ENCODE assay signal across 31 cellular contexts in genomic region chr11:118259138-118259537, GRCh38. TPM values are rescaled to one million over a fixed set of nuclear protein-coding genes. Genes with fewer than 3 reads are reported as not detected.
DNase-seq lines count a peak whose midpoint lies in the region; ATAC-seq, FAIRE-seq and TF ChIP-seq lines count a peak whose summit lies in the region.
"Had no signal": no experiment of that assay in that cellular context is flagged by ENCODE, and none has a peak within 500 bp of the region (broad histone marks: within the 10 kb centered on the region; RNA-seq: fewer than 3 reads in every experiment).

No MANE protein-coding gene starts in this region.

- no peak overlapping the region for H2AK5ac ChIP-seq in mesendoderm (ENCODE audit: low read length)

- no peaks in the 10 kb centered on the region for H3K79me1 ChIP-seq in mesendoderm (ENCODE audit: low read length)

- H4K8ac ChIP-seq in mesendoderm (ENCODE audit: low read depth, low read length), result no peak overlapping the region

- H3K23ac ChIP-seq in mesendoderm (ENCODE audit: low read length), result no peak overlapping the region

- no peak for ATAC-seq in activated naive CD8-positive, alpha-beta T cell treated with anti-CD3 and anti-CD28 coated beads, Interleukin-2, amount 10 ng/mL, durations not matched to agents 7 days and 5 days (ENCODE audit: low read depth)
- no peak for ATAC-seq in K562
- ATAC-seq in stimulated activated naive B cell treated with anti-CD40 and anti-IgM and Interleukin-4, amounts not matched to agents 10 μg/mL and 1 μg/mL and 100 μg/mL, for 72 hours (replicated peaks), result no peak
- ATAC-seq: GM12878 had no signal

- no peak overlapping the region for H2BK120ac ChIP-seq in mesendoderm (ENCODE audit: low read depth, low read length)

- H3K36me3 ChIP-seq in HEK293 (ENCODE audit: control insufficient read depth in 2 of 2, insufficient read depth in 1 of 2, low read length in 2 of 2) (no peaks in the 10 kb centered on the region), K562 (ENCODE audit: control insufficient read depth, insufficient read depth, low read length) (no peaks in the 10 kb centered on the region), mesendoderm (ENCODE audit: control insufficient read depth, insufficient read depth, low read length) (no peaks in the 10 kb centered on the region)
- H3K36me3 ChIP-seq: BE2C, BLaER1 had no signal

- peaks cover 46% of the 10 kb centered on the region for H3K4me1 Mint-ChIP-seq in activated naive CD8-positive, alpha-beta T cell treated with anti-CD3 and anti-CD28 coated beads, Interleukin-2, amount 10 ng/mL, durations not matched to agents 7 days and 5 days
- peaks cover 51% of the 10 kb centered on the region for H3K4me1 Mint-ChIP-seq in activated naive CD8-positive, alpha-beta T cell treated with anti-CD3 and anti-CD28 coated beads for 36 hours
- H3K4me1 Mint-ChIP-seq in stimulated activated naive B cell treated with anti-CD40 and anti-IgM and Interleukin-4, amounts not matched to agents 10 μg/mL and 1 μg/mL and 100 μg/mL, for 72 hours, result peaks cover 16 to 26% of the 10 kb centered on the region in 2 donors

- CTCF ChIA-PET in HEK293 (lab: Yijun Ruan, JAX) (interaction anchor here (0.6 to 1.2 kb wide), 4 partner anchors 15 to 158 kb away, joined by 3 to 5 read pairs (median 3); no protein-coding TSS in a partner anchor), K562 (lab: Yijun Ruan, JAX; ENCODE audit: low intra/inter-chr PET ratio) (no interaction called here)

- no peak for TF ChIP-seq RAD21 in K562 (CRISPR knock-in tag; conservative IDR thresholded peaks at IDR 0.05 in 1 of 2, IDR thresholded peaks at IDR 0.05 in 1 of 2)

- POLR2A ChIA-PET in activated naive CD8-positive, alpha-beta T cell treated with anti-CD3 and anti-CD28 coated beads, Interleukin-2, amount 10 ng/mL, durations not matched to agents 7 days and 5 days (lab: Charles Lee), result interaction anchor here (0.8 to 1.1 kb wide), 2 partner anchors 35 to 57 kb away, joined by 3 to 4 read pairs; partner anchors contain the start of gene JAML
- POLR2A ChIA-PET in HEK293 (lab: Yijun Ruan, JAX), result no interaction called here
- POLR2A ChIA-PET in K562 (lab: Yijun Ruan, JAX), result no interaction called here

- in situ Hi-C loops in K562 (cut with MboI), result no loop called here

- no peak overlapping the region for H3K27ac ChIP-seq in HEK293 (ENCODE audit: extremely low read depth, low read depth, low read length)
- no peak overlapping the region for H3K27ac ChIP-seq in K562 (ENCODE audit: extremely low read depth, low read depth, low read length)
- H3K27ac ChIP-seq in mesendoderm (ENCODE audit: low read depth, low read length), result no peak overlapping the region
- H3K27ac ChIP-seq: BLaER1 had no signal

- H3K27me3 Mint-ChIP-seq in activated naive CD8-positive, alpha-beta T cell treated with anti-CD3 and anti-CD28 coated beads, Interleukin-2, amount 10 ng/mL, durations not matched to agents 7 days and 5 days, result no peaks in the 10 kb centered on the region
- H3K27me3 Mint-ChIP-seq in activated naive CD8-positive, alpha-beta T cell treated with anti-CD3 and anti-CD28 coated beads for 36 hours, result no peaks in the 10 kb centered on the region
- H3K27me3 Mint-ChIP-seq in stimulated activated naive B cell treated with anti-CD40 and anti-IgM and Interleukin-4, amounts not matched to agents 10 μg/mL and 1 μg/mL and 100 μg/mL, for 72 hours, result peaks cover 18 to 27% of the 10 kb centered on the region in 2 donors
- H3K27me3 Mint-ChIP-seq: CD4-positive, alpha-beta memory T cell had no signal

- no peak overlapping the region for H3K4ac ChIP-seq in mesendoderm (ENCODE audit: low read depth, low read length)

- no peak overlapping the region for H3K18ac ChIP-seq in mesendoderm (ENCODE audit: low read length)

- H3K36me3 Mint-ChIP-seq in activated naive CD8-positive, alpha-beta T cell treated with anti-CD3 and anti-CD28 coated beads, Interleukin-2, amount 10 ng/mL, durations not matched to agents 7 days and 5 days, result peaks cover 47% of the 10 kb centered on the region
- H3K36me3 Mint-ChIP-seq in activated naive CD8-positive, alpha-beta T cell treated with anti-CD3 and anti-CD28 coated beads for 36 hours, result peaks cover 68% of the 10 kb centered on the region
- H3K36me3 Mint-ChIP-seq in stimulated activated naive B cell treated with anti-CD40 and anti-IgM and Interleukin-4, amounts not matched to agents 10 μg/mL and 1 μg/mL and 100 μg/mL, for 72 hours, result peaks cover 43 to 53% of the 10 kb centered on the region in 2 donors
- H3K36me3 Mint-ChIP-seq: CD4-positive, alpha-beta memory T cell had no signal

- no peak for DNase-seq in activated naive CD8-positive, alpha-beta T cell treated with anti-CD3 and anti-CD28 coated beads, Interleukin-2, amount 10 ng/mL, durations not matched to agents 7 days and 5 days
- DNase-seq in activated naive CD8-positive, alpha-beta T cell treated with anti-CD3 and anti-CD28 coated beads for 36 hours, result no peak
- DNase-seq in K562 (ENCODE audit: extremely low read depth in 1 of 4, low spot score in 3 of 4) (no peak), activated gamma-delta T cell treated with Interleukin-2 at 50 U/mL for 16 hours (no peak), mesendoderm (no peak)
- DNase-seq in stimulated activated naive B cell treated with anti-CD40 and anti-IgM and Interleukin-4, amounts not matched to agents 10 μg/mL and 1 μg/mL and 100 μg/mL, for 72 hours, result no peak
- no peak for DNase-seq in stimulated activated CD4-positive, alpha-beta T cell treated with anti-CD3 and anti-CD28 coated beads, Interleukin-15, amount 100 ng/mL, for 24 hours
- DNase-seq: 8988T; ACHN; BE2C; C1 segment of cervical spinal cord; CD4-positive, alpha-beta memory T cell; CD8-positive, alpha-beta memory T cell; COR-L47; DMS 273 treated with DMSO at 0.1 percent for 48 hours; DMS153; DMS79; EL; GDM1 had no signal

- no peaks in the 10 kb centered on the region for H3K9me1 ChIP-seq in K562 (ENCODE audit: control insufficient read depth, insufficient read depth, low read length)

- H3K79me2 ChIP-seq in K562 (ENCODE audit: control insufficient read depth, insufficient read depth, low read length) (no peaks in the 10 kb centered on the region), mesendoderm (ENCODE audit: control insufficient read depth, insufficient read depth, low read length) (no peaks in the 10 kb centered on the region)

- H3K9ac ChIP-seq in K562 (ENCODE audit: insufficient read depth in 1 of 2, low read depth in 2 of 2, low read length in 2 of 2), result no peak overlapping the region
- H3K9ac ChIP-seq in mesendoderm (ENCODE audit: low read length), result no peak overlapping the region
- H3K9ac ChIP-seq: BLaER1 had no signal

- no peak overlapping the region for H4K5ac ChIP-seq in mesendoderm (ENCODE audit: low read length)

- H2BK5ac ChIP-seq in mesendoderm (ENCODE audit: low read length), result no peak overlapping the region

- H3K4me1 ChIP-seq in HEK293 (ENCODE audit: control insufficient read depth, insufficient read depth, low read length) (no peaks in the 10 kb centered on the region), K562 (replicated peaks in 1 of 2; ENCODE audit: control insufficient read depth in 2 of 2, insufficient read depth in 2 of 2, low read length in 2 of 2) (no peaks in the 10 kb centered on the region), mesendoderm (ENCODE audit: control insufficient read depth, low read depth, low read length) (peaks cover 2% of the 10 kb centered on the region)
- H3K4me1 ChIP-seq: BE2C, BLaER1 had no signal

- intact Hi-C loops in K562 (cut with micrococcal nuclease), result loop anchor here (5.0 kb wide), 1 partner anchor 57 kb away; no protein-coding TSS in a partner anchor

- H3K4me2 ChIP-seq in K562 (ENCODE audit: insufficient read depth, low read length) (no peak overlapping the region), mesendoderm (ENCODE audit: low read length) (no peak overlapping the region)
- H3K4me2 ChIP-seq: BLaER1 had no signal

- no peaks in the 10 kb centered on the region for H4K20me1 ChIP-seq in K562 (replicated peaks; ENCODE audit: control insufficient read depth, insufficient read depth, low read length)
- H4K20me1 ChIP-seq: BLaER1 had no signal

- no peak for TF ChIP-seq POLR2A in K562 (conservative IDR thresholded peaks at IDR 0.05)

- peaks cover 18 to 20% of the 10 kb centered on the region in 2 experiments for H3K27me3 ChIP-seq in K562 (ENCODE audit: control insufficient read depth in 2 of 2, insufficient read depth in 2 of 2, low read length in 2 of 2)
- no peaks in the 10 kb centered on the region for H3K27me3 ChIP-seq in mesendoderm (ENCODE audit: insufficient read depth, low read length, poor library complexity)

- FAIRE-seq in K562 (lab: Jason Lieb, UNC), result no peak
- FAIRE-seq: A204.1, GM12878, GM12892, GM18507 had no signal

- WGBS in K562 (ENCODE audit: insufficient coverage, low coverage, missing lambda C conversion rate), result 91% methylated on average over 1 of the region's 1 CpG
- WGBS in mesendoderm (ENCODE audit: extremely low coverage, insufficient coverage, low lambda C conversion rate), result no CpG with 5 or more reads among the region's 1 CpG

- H3K9me3 Mint-ChIP-seq in activated naive CD8-positive, alpha-beta T cell treated with anti-CD3 and anti-CD28 coated beads, Interleukin-2, amount 10 ng/mL, durations not matched to agents 7 days and 5 days, result no peaks in the 10 kb centered on the region
- peaks cover 3% of the 10 kb centered on the region for H3K9me3 Mint-ChIP-seq in activated naive CD8-positive, alpha-beta T cell treated with anti-CD3 and anti-CD28 coated beads for 36 hours
- peaks cover 0 to 3% of the 10 kb centered on the region in 2 donors for H3K9me3 Mint-ChIP-seq in stimulated activated naive B cell treated with anti-CD40 and anti-IgM and Interleukin-4, amounts not matched to agents 10 μg/mL and 1 μg/mL and 100 μg/mL, for 72 hours
- H3K9me3 Mint-ChIP-seq: CD4-positive, CD25-positive, alpha-beta regulatory T cell; CD8-positive, alpha-beta memory T cell had no signal

- no peak overlapping the region for H3K4me3 Mint-ChIP-seq in activated naive CD8-positive, alpha-beta T cell treated with anti-CD3 and anti-CD28 coated beads, Interleukin-2, amount 10 ng/mL, durations not matched to agents 7 days and 5 days
- H3K4me3 Mint-ChIP-seq in activated naive CD8-positive, alpha-beta T cell treated with anti-CD3 and anti-CD28 coated beads for 36 hours, result no peak overlapping the region
- no peak overlapping the region for H3K4me3 Mint-ChIP-seq in stimulated activated naive B cell treated with anti-CD40 and anti-IgM and Interleukin-4, amounts not matched to agents 10 μg/mL and 1 μg/mL and 100 μg/mL, for 72 hours
- H3K4me3 Mint-ChIP-seq: CD14-positive monocyte; CD4-positive, alpha-beta memory T cell; CD8-positive, alpha-beta memory T cell had no signal

- TF ChIP-seq CTCF in HEK293 (tag by site-specific recombination; IDR thresholded peaks at IDR 0.05) (no peak), K562 (IDR thresholded peaks at IDR 0.05 in 2 of 3, conservative IDR thresholded peaks at IDR 0.05 in 1 of 3; ENCODE audit: insufficient read depth in 2 of 3, low read depth in 1 of 3, low read length in 3 of 3) (no peak)

- H3K4me3 ChIP-seq in HEK293 (ENCODE audit: low read depth, low read length), result no peak overlapping the region
- no peak overlapping the region for H3K4me3 ChIP-seq in K562
- no peak overlapping the region for H3K4me3 ChIP-seq in mesendoderm (ENCODE audit: low read length)
- H3K4me3 ChIP-seq: BLaER1, GM12878 had no signal

- H2BK15ac ChIP-seq in mesendoderm (replicated peaks; ENCODE audit: low read depth), result no peak overlapping the region

- no peak overlapping the region for H2AFZ ChIP-seq in K562 (ENCODE audit: low read depth, low read length)

- peak overlapping the region; percentile 24 for H3K27ac Mint-ChIP-seq in activated naive CD8-positive, alpha-beta T cell treated with anti-CD3 and anti-CD28 coated beads, Interleukin-2, amount 10 ng/mL, durations not matched to agents 7 days and 5 days
- H3K27ac Mint-ChIP-seq in activated naive CD8-positive, alpha-beta T cell treated with anti-CD3 and anti-CD28 coated beads for 36 hours, result no peak overlapping the region
- H3K27ac Mint-ChIP-seq in stimulated activated naive B cell treated with anti-CD40 and anti-IgM and Interleukin-4, amounts not matched to agents 10 μg/mL and 1 μg/mL and 100 μg/mL, for 72 hours, result peak overlapping the region; percentile 5
- H3K27ac Mint-ChIP-seq: CD14-positive monocyte; CD4-positive, CD25-positive, alpha-beta regulatory T cell had no signal

- TF ChIP-seq EP300 in K562 (IDR thresholded peaks at IDR 0.05; ENCODE audit: low read length), result no peak

- H3K56ac ChIP-seq in mesendoderm (ENCODE audit: low read length), result no peak overlapping the region

- no TSS peak for BruUV-seq in K562 (replicated peaks; lab: Mats Ljungman, UMichigan)

- H3K9me3 ChIP-seq in HEK293 (ENCODE audit: control insufficient read depth, insufficient read depth, low read depth, low read length) (no peaks in the 10 kb centered on the region), K562 (replicated peaks; ENCODE audit: control insufficient read depth, insufficient read depth, low read depth, low read length) (0 out of 2 replicates have a peak, but pooled peaks cover 2% of the 10 kb centered on the region)
- H3K9me3 ChIP-seq: BE2C, BLaER1 had no signal

RNA-seq across cellular contexts. Expression of gene MPZL2, which starts 5.0 kb away (rescaled TPM):
- total RNA-seq in activated naive CD8-positive, alpha-beta T cell treated with anti-CD3 and anti-CD28 coated beads, Interleukin-2, amount 10 ng/mL, durations not matched to agents 7 days and 5 days, result 1 to 10 TPM; 8.2 to 9.2 TPM
- 10 to 100 TPM; 18.8 to 20.1 TPM for total RNA-seq in activated naive CD8-positive, alpha-beta T cell treated with anti-CD3 and anti-CD28 coated beads for 36 hours
- not detected in 2 replicates for total RNA-seq in K562 (2011; cell fraction: chromatin; rRNA removed; ENCODE audit: low replicate concordance)
- total RNA-seq in K562 (2011; cell fraction: nucleolus; rRNA removed), result not detected in 2 replicates
- not detected in 2 replicates for total RNA-seq in K562 (2011; cell fraction: nucleoplasm; rRNA removed)
- total RNA-seq in K562 (2014; rRNA removed) (0.08 TPM in 1 of 2 replicates, not detected in the other), K562 (2014; rRNA removed; fragmentation: Illumina TruSeq; extraction: Trizol) (0.16 TPM in 1 of 2 replicates, not detected in the other), K562 (2015; rRNA removed; fragmentation: Illumina TruSeq; extraction: Trizol) (0.18 and 0.19 TPM in 2 replicates), K562 (2021) (0.09 and 0.29 TPM in 2 replicates)
- polyA plus RNA-seq in K562 (2011; rRNA removed) (0.17 and 0.38 TPM in 2 replicates), K562 (2014; fragmentation: Illumina TruSeq; extraction: Trizol) (0.27 and 0.32 TPM in 2 replicates), K562 (2014; fragmentation: Nextera tagmentation; extraction: Ambion mirVana) (under 1 TPM; 0.14 to 0.28 TPM), K562 (2014; rRNA removed) (0.16 and 0.21 TPM in 2 replicates)
- 0.07 and 0.38 TPM in 2 replicates for polyA plus RNA-seq in K562 (2011; cell fraction: cytosol; rRNA removed)
- polyA plus RNA-seq in K562 (2011; cell fraction: nucleus; rRNA removed), result 0.50 and 0.69 TPM in 2 replicates
- 0.23 and 0.28 TPM in 2 replicates for polyA plus RNA-seq in K562 (2012)
- 0.07 and 0.60 TPM in 2 replicates for polyA minus RNA-seq in K562 (2011; rRNA and poly(A)+ RNA removed)
- polyA minus RNA-seq in K562 (2011; cell fraction: cytosol; rRNA and poly(A)+ RNA removed), result not detected in 2 replicates
- 0.56 TPM in 1 of 2 replicates, not detected in the other for polyA minus RNA-seq in K562 (2011; cell fraction: nucleus; rRNA and poly(A)+ RNA removed)
- 1.6 TPM for polyA plus RNA-seq in mesendoderm (2013, experiment 1 of 2)
- polyA plus RNA-seq in mesendoderm (2013, experiment 2 of 2), result 1.3 TPM
- total RNA-seq: A673, G401 had no signal
- polyA plus RNA-seq: AG04450 had no signal

RNA-seq across cellular contexts. Expression of gene MPZL3, which starts 7.0 kb away (rescaled TPM):
- 10 to 100 TPM; 24.5 to 29.8 TPM for total RNA-seq in activated naive CD8-positive, alpha-beta T cell treated with anti-CD3 and anti-CD28 coated beads, Interleukin-2, amount 10 ng/mL, durations not matched to agents 7 days and 5 days
- total RNA-seq in activated naive CD8-positive, alpha-beta T cell treated with anti-CD3 and anti-CD28 coated beads for 36 hours, result 10 to 100 TPM; 49.1 to 50.7 TPM
- total RNA-seq in K562 (2011; cell fraction: chromatin; rRNA removed; ENCODE audit: low replicate concordance), result 0.74 and 1.2 TPM in 2 replicates
- 0.53 and 1.2 TPM in 2 replicates for total RNA-seq in K562 (2011; cell fraction: nucleolus; rRNA removed)
- total RNA-seq in K562 (2011; cell fraction: nucleoplasm; rRNA removed), result 1.4 and 2.1 TPM in 2 replicates
- 1.2 and 1.3 TPM in 2 replicates for total RNA-seq in K562 (2014; rRNA removed)
- 2.5 and 2.9 TPM in 2 replicates for total RNA-seq in K562 (2014; rRNA removed; fragmentation: Illumina TruSeq; extraction: Trizol)
- total RNA-seq in K562 (2015; rRNA removed; fragmentation: Illumina TruSeq; extraction: Trizol), result 1.7 and 1.9 TPM in 2 replicates
- total RNA-seq in K562 (2021), result 1.8 and 2.1 TPM in 2 replicates
- 1.5 and 3.3 TPM in 2 replicates for polyA plus RNA-seq in K562 (2011; rRNA removed)
- polyA plus RNA-seq in K562 (2011; cell fraction: cytosol; rRNA removed), result 0.42 and 2.3 TPM in 2 replicates
- 0.58 and 1.9 TPM in 2 replicates for polyA plus RNA-seq in K562 (2011; cell fraction: nucleus; rRNA removed)
- polyA plus RNA-seq in K562 (2012), result 2.0 and 3.8 TPM in 2 replicates
- 1.5 TPM in 2 replicates for polyA plus RNA-seq in K562 (2014; fragmentation: Illumina TruSeq; extraction: Trizol)
- polyA plus RNA-seq in K562 (2014; fragmentation: Nextera tagmentation; extraction: Ambion mirVana), result 1 to 10 TPM; 1.6 to 2.9 TPM
- 0.97 and 1.1 TPM in 2 replicates for polyA plus RNA-seq in K562 (2014; rRNA removed)
- polyA minus RNA-seq in K562 (2011; rRNA and poly(A)+ RNA removed), result 3.3 and 8.2 TPM in 2 replicates
- 1.3 and 2.1 TPM in 2 replicates for polyA minus RNA-seq in K562 (2011; cell fraction: cytosol; rRNA and poly(A)+ RNA removed)
- polyA minus RNA-seq in K562 (2011; cell fraction: nucleus; rRNA and poly(A)+ RNA removed), result 0.13 and 0.89 TPM in 2 replicates
- 1.9 TPM for polyA plus RNA-seq in mesendoderm (2013, experiment 1 of 2)
- 2.0 TPM for polyA plus RNA-seq in mesendoderm (2013, experiment 2 of 2)
- total RNA-seq: G401 had no signal

RNA-seq across cellular contexts. Expression of gene JAML, which starts 34.3 kb away (rescaled TPM):
- total RNA-seq in activated naive CD8-positive, alpha-beta T cell treated with anti-CD3 and anti-CD28 coated beads, Interleukin-2, amount 10 ng/mL, durations not matched to agents 7 days and 5 days, result 100 to 1,000 TPM; 181 to 189 TPM
- 100 to 1,000 TPM; 148 to 150 TPM for total RNA-seq in activated naive CD8-positive, alpha-beta T cell treated with anti-CD3 and anti-CD28 coated beads for 36 hours
- not detected in 2 replicates for total RNA-seq in K562 (2011; cell fraction: chromatin; rRNA removed; ENCODE audit: low replicate concordance)
- not detected in 2 replicates for total RNA-seq in K562 (2011; cell fraction: nucleolus; rRNA removed)
- total RNA-seq in K562 (2011; cell fraction: nucleoplasm; rRNA removed), result not detected in 2 replicates
- total RNA-seq in K562 (2014; rRNA removed) (0.05 and 0.08 TPM in 2 replicates), K562 (2014; rRNA removed; fragmentation: Illumina TruSeq; extraction: Trizol) (not detected in 2 replicates), K562 (2015; rRNA removed; fragmentation: Illumina TruSeq; extraction: Trizol) (0.19 TPM in 1 of 2 replicates, not detected in the other), K562 (2021) (0.22 and 0.47 TPM in 2 replicates)
- polyA plus RNA-seq in K562 (2011; rRNA removed) (0.08 TPM in 1 of 2 replicates, not detected in the other), K562 (2014; fragmentation: Illumina TruSeq; extraction: Trizol) (0.09 and 0.12 TPM in 2 replicates), K562 (2014; fragmentation: Nextera tagmentation; extraction: Ambion mirVana) (under 1 TPM in 1 of 2 experiments, not detected in 1; 0.27 TPM), K562 (2014; rRNA removed) (0.32 TPM in 1 of 2 replicates, not detected in the other)
- 0.12 TPM in 1 of 2 replicates, not detected in the other for polyA plus RNA-seq in K562 (2011; cell fraction: cytosol; rRNA removed)
- 0.09 and 0.35 TPM in 2 replicates for polyA plus RNA-seq in K562 (2011; cell fraction: nucleus; rRNA removed)
- polyA plus RNA-seq in K562 (2012), result 0.25 and 0.39 TPM in 2 replicates
- not detected in 2 replicates for polyA minus RNA-seq in K562 (2011; rRNA and poly(A)+ RNA removed)
- polyA minus RNA-seq in K562 (2011; cell fraction: cytosol; rRNA and poly(A)+ RNA removed), result not detected in 2 replicates
- under 0.01 TPM in 1 of 2 replicates, not detected in the other for polyA minus RNA-seq in K562 (2011; cell fraction: nucleus; rRNA and poly(A)+ RNA removed)
- polyA plus RNA-seq in mesendoderm (2013, experiment 1 of 2), result 0.14 TPM
- polyA plus RNA-seq in mesendoderm (2013, experiment 2 of 2), result 0.20 TPM
- total RNA-seq: A673, Daoy, G401 had no signal
- polyA plus RNA-seq: AG04450 had no signal

RNA-seq across cellular contexts. Expression of gene CD3E, which starts 45.4 kb away (rescaled TPM):
- total RNA-seq in activated naive CD8-positive, alpha-beta T cell treated with anti-CD3 and anti-CD28 coated beads, Interleukin-2, amount 10 ng/mL, durations not matched to agents 7 days and 5 days, result 100 to 1,000 TPM; 607 to 630 TPM
- total RNA-seq in activated naive CD8-positive, alpha-beta T cell treated with anti-CD3 and anti-CD28 coated beads for 36 hours, result 100 to 1,000 TPM; 364 TPM
- total RNA-seq in K562 (2011; cell fraction: chromatin; rRNA removed; ENCODE audit: low replicate concordance), result 0.25 TPM in 1 of 2 replicates, not detected in the other
- total RNA-seq in K562 (2011; cell fraction: nucleolus; rRNA removed), result 0.17 TPM in 1 of 2 replicates, not detected in the other
- total RNA-seq in K562 (2011; cell fraction: nucleoplasm; rRNA removed), result not detected in 2 replicates
- total RNA-seq in K562 (2014; rRNA removed), result not detected in 2 replicates
- total RNA-seq in K562 (2014; rRNA removed; fragmentation: Illumina TruSeq; extraction: Trizol), result not detected in 2 replicates
- 0.11 TPM in 1 of 2 replicates, not detected in the other for total RNA-seq in K562 (2015; rRNA removed; fragmentation: Illumina TruSeq; extraction: Trizol)
- total RNA-seq in K562 (2021), result 0.62 and 1.1 TPM in 2 replicates
- 0.07 and 0.11 TPM in 2 replicates for polyA plus RNA-seq in K562 (2011; rRNA removed)
- 0.12 and 0.21 TPM in 2 replicates for polyA plus RNA-seq in K562 (2011; cell fraction: cytosol; rRNA removed)
- 0.10 TPM in 1 of 2 replicates, not detected in the other for polyA plus RNA-seq in K562 (2011; cell fraction: nucleus; rRNA removed)
- polyA plus RNA-seq in K562 (2012), result 0.35 and 1.8 TPM in 2 replicates
- polyA plus RNA-seq in K562 (2014; fragmentation: Illumina TruSeq; extraction: Trizol), result 0.25 and 0.36 TPM in 2 replicates
- not detected for polyA plus RNA-seq in K562 (2014; fragmentation: Nextera tagmentation; extraction: Ambion mirVana)
- polyA plus RNA-seq in K562 (2014; rRNA removed), result 0.13 TPM in 1 of 2 replicates, not detected in the other
- polyA minus RNA-seq in K562 (2011; rRNA and poly(A)+ RNA removed), result 0.14 TPM in 1 of 2 replicates, not detected in the other
- polyA minus RNA-seq in K562 (2011; cell fraction: cytosol; rRNA and poly(A)+ RNA removed), result not detected in 2 replicates
- not detected in 2 replicates for polyA minus RNA-seq in K562 (2011; cell fraction: nucleus; rRNA and poly(A)+ RNA removed)
- 0.08 TPM for polyA plus RNA-seq in mesendoderm (2013, experiment 1 of 2)
- polyA plus RNA-seq in mesendoderm (2013, experiment 2 of 2), result 0.08 TPM
- total RNA-seq: A673, Daoy, G401 had no signal
- polyA plus RNA-seq: AG04450 had no signal

Comparison
In these comparisons a context has a peak if more than half of its experiments do, and no peak if none do; other contexts are left out.
1. RNA of gene MPZL2, which starts 5.0 kb away (total RNA-seq): 18.8 to 20.1 TPM in activated naive CD8-positive, alpha-beta T cell treated with anti-CD3 and anti-CD28 coated beads for 36 hours and 8.2 to 9.2 TPM in activated naive CD8-positive, alpha-beta T cell treated with anti-CD3 and anti-CD28 coated beads, Interleukin-2, amount 10 ng/mL, durations not matched to agents 7 days and 5 days; 0.08 to 0.29 TPM in K562; every median in the first group is over 4 times any median in the second.
2. RNA of gene MPZL3, which starts 7.0 kb away (total RNA-seq): 49.1 to 50.7 TPM in activated naive CD8-positive, alpha-beta T cell treated with anti-CD3 and anti-CD28 coated beads for 36 hours and 24.5 to 29.8 TPM in activated naive CD8-positive, alpha-beta T cell treated with anti-CD3 and anti-CD28 coated beads, Interleukin-2, amount 10 ng/mL, durations not matched to agents 7 days and 5 days; 0.53 to 2.9 TPM in K562; every median in the first group is over 4 times any median in the second.
3. RNA of gene JAML, which starts 34.3 kb away (total RNA-seq): 181 to 189 TPM in activated naive CD8-positive, alpha-beta T cell treated with anti-CD3 and anti-CD28 coated beads, Interleukin-2, amount 10 ng/mL, durations not matched to agents 7 days and 5 days and 148 to 150 TPM in activated naive CD8-positive, alpha-beta T cell treated with anti-CD3 and anti-CD28 coated beads for 36 hours; 0.05 to 0.47 TPM in K562; every median in the first group is over 100 times any median in the second.